In the genomic region with DNA sequence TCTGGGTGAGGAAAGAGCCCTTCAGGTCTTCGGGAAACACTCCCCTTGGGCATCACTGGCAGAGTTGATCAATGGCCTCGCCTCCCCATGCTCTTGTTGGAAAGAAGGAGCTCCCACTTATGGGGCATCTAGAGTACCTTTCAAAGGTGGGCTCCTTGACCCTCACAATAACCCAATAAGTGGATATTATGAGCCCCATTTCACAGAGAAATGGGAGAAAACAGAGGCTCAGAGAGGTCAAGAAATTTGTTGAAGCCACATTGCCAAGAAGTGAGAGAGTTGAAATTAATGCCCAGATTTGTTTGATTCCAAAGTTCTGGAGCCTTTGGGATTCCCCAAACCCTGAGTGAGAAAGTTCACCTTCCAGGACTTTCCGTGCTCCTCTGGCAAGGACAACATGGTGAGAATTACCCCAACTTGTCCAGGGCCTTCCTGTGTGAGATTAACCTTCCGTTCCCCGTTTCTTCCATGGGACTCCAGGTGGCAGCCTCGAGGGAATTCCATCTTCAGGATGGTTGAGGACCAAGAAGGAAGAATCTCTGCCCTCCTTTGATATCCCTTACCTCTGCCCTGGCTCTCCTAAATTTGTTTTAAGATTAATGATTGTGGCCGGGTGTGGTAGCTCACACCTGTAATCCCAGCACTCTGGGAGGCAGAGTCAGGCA, we compare ENCODE assay signal across 1 cellular context.
A peak's percentile ranks its signal among the peaks of the same experiment; 100 is the strongest.
TF ChIP-seq lines count a peak whose summit lies in the region.

No MANE protein-coding gene starts in this region.

TF ChIP-seq in K562, 482 proteins besides CTCF, POLR2A, EP300 and RAD21:
- TF ChIP-seq, protein P1, sequence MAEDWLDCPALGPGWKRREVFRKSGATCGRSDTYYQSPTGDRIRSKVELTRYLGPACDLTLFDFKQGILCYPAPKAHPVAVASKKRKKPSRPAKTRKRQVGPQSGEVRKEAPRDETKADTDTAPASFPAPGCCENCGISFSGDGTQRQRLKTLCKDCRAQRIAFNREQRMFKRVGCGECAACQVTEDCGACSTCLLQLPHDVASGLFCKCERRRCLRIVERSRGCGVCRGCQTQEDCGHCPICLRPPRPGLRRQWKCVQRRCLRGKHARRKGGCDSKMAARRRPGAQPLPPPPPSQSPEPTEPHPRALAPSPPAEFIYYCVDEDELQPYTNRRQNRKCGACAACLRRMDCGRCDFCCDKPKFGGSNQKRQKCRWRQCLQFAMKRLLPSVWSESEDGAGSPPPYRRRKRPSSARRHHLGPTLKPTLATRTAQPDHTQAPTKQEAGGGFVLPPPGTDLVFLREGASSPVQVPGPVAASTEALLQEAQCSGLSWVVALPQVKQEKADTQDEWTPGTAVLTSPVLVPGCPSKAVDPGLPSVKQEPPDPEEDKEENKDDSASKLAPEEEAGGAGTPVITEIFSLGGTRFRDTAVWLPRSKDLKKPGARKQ (CRISPR knock-in tag; IDR thresholded peaks at IDR 0.05): no peak
- TF ChIP-seq FOXK2 (conservative IDR thresholded peaks at IDR 0.05 in 1 of 2, IDR thresholded peaks at IDR 0.05 in 1 of 2; ENCODE audit: low read depth in 2 of 2): no peak
- TF ChIP-seq ZNF707 (CRISPR knock-in tag; conservative IDR thresholded peaks at IDR 0.05): no peak
- no peak for TF ChIP-seq MAFG (tag; conservative IDR thresholded peaks at IDR 0.05)
- TF ChIP-seq KLF13 (tag; IDR thresholded peaks at IDR 0.05; ENCODE audit: borderline replicate concordance, low read depth): no peak
- TF ChIP-seq MYBL2 (IDR thresholded peaks at IDR 0.05; ENCODE audit: low read depth): no peak
- TF ChIP-seq MYBL2 (CRISPR knock-in tag; IDR thresholded peaks at IDR 0.05; ENCODE audit: borderline replicate concordance): no peak
- no peak for TF ChIP-seq CHD1 (IDR thresholded peaks at IDR 0.05; ENCODE audit: low read length)
- TF ChIP-seq ZNF583 (CRISPR knock-in tag; IDR thresholded peaks at IDR 0.05): 0 out of 2 replicates have a peak, but pooled peaks have one; percentile 1
- peak; percentile 12 for TF ChIP-seq ZFP36 (IDR thresholded peaks at IDR 0.05; ENCODE audit: low read depth, low read length, partially characterized antibody)
- no peak for TF ChIP-seq ZNF780A (CRISPR knock-in tag; IDR thresholded peaks at IDR 0.05)
- 0 out of 2 replicates have a peak, but pooled peaks have one; percentile 26 for TF ChIP-seq NFRKB (IDR thresholded peaks at IDR 0.05; ENCODE audit: low read depth)
- no peak for TF ChIP-seq NCOR1 (IDR thresholded peaks at IDR 0.05)
- TF ChIP-seq, protein P2, sequence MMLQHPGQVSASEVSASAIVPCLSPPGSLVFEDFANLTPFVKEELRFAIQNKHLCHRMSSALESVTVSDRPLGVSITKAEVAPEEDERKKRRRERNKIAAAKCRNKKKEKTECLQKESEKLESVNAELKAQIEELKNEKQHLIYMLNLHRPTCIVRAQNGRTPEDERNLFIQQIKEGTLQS (IDR thresholded peaks at IDR 0.05): no peak
- TF ChIP-seq, protein P2 (CRISPR knock-in tag; conservative IDR thresholded peaks at IDR 0.05): no peak
- no peak for TF ChIP-seq ZNF23 (CRISPR knock-in tag; IDR thresholded peaks at IDR 0.05)
